Comparison of ENCODE assay signal across 10 cellular contexts in genomic region chr9:106981396-106982287, GRCh38.
A peak's percentile ranks its signal among the peaks of the same experiment; 100 is the strongest.
DNase-seq lines count a peak whose midpoint lies in the region; ATAC-seq, FAIRE-seq and TF ChIP-seq lines count a peak whose summit lies in the region.
"Had no signal": no experiment of that assay in that cellular context is flagged by ENCODE, and none has a peak within 500 bp of the region (broad histone marks: within the 10 kb centered on the region; RNA-seq: fewer than 3 reads in every experiment).

No MANE protein-coding gene starts in this region.

- no peak overlapping the region for H3K14ac ChIP-seq in H1 (ENCODE audit: insufficient read length)

- DNase-seq in H1 (ENCODE audit: low read depth in 1 of 2, low spot score in 2 of 2) (no peak), NCI-H345 treated with DMSO at 0.1 percent for 48 hours (lab: John Stamatoyannopoulos, UW; ENCODE audit: unreplicated experiment) (no peak), posterior vena cava (ENCODE audit: low spot score) (no peak), NCI-H524 (lab: John Stamatoyannopoulos, UW) (no peak), NCI-H128 (lab: John Stamatoyannopoulos, UW; ENCODE audit: unreplicated experiment) (no peak)
- DNase-seq: SIG-M5 had no signal

- no peak overlapping the region for H2BK120ac ChIP-seq in H1 (replicated peaks; ENCODE audit: low read depth, low read length)

- no peak overlapping the region for H2AK5ac ChIP-seq in H1 (ENCODE audit: low read depth, low read length)

- no peak overlapping the region for H4K5ac ChIP-seq in H1 (ENCODE audit: insufficient read length, low read depth, low read length)

- no peaks in the 10 kb centered on the region for H3K9me3 ChIP-seq in H1 (ENCODE audit: insufficient read depth in 2 of 2, low read depth in 1 of 2, low read length in 1 of 2)

- H3K27me3 ChIP-seq in H1 (replicated peaks in 1 of 4; ENCODE audit: control insufficient read depth in 3 of 4, extremely low read depth in 1 of 4, insufficient read depth in 3 of 4, low read length in 3 of 4): no peaks in the 10 kb centered on the region

- H4K8ac ChIP-seq in H1 (ENCODE audit: extremely low read depth, insufficient read depth, low read length): no peak overlapping the region

- WGBS in H1 (ENCODE audit: extremely low coverage in 1 of 2, insufficient coverage in 1 of 2, insufficient read length in 1 of 2, insufficient replicate concordance in 2 of 2, low coverage in 1 of 2, low lambda C conversion rate in 2 of 2, missing lambda C conversion rate in 1 of 2), 2 experiments: 94% methylated on average over 10 of the region's 10 CpGs; no CpG with 5 or more reads in 1 of the 2 experiments

- H2AFZ ChIP-seq in H1 (ENCODE audit: low read length): no peak overlapping the region

- H3K23me2 ChIP-seq in H1 (ENCODE audit: low read depth, low read length): no peaks in the 10 kb centered on the region

- H3K9ac ChIP-seq in H1 (replicated peaks in 1 of 4; ENCODE audit: extremely low read depth in 1 of 4, low read depth in 3 of 4, low read length in 3 of 4): no peak overlapping the region

- H3K79me1 ChIP-seq in H1 (ENCODE audit: low read depth, low read length): no peaks in the 10 kb centered on the region

- no peak overlapping the region for H2BK15ac ChIP-seq in H1 (ENCODE audit: low read length)

- 0 out of 4 replicates have a peak, but pooled peaks cover 0 to 2% of the 10 kb centered on the region in 2 experiments for H3K79me2 ChIP-seq in H1 (ENCODE audit: control insufficient read depth in 1 of 2, insufficient read depth in 2 of 2, low read length in 2 of 2)

- CTCF ChIA-PET in H1 (lab: Charles Lee; ENCODE audit: partially characterized antibody): interaction anchor here (0.6 kb wide), 1 partner anchor 193 kb away, joined by 3 read pairs; no protein-coding TSS in a partner anchor

- ATAC-seq in GM19023 (IDR thresholded peaks at IDR 0.05; ENCODE audit: unreplicated experiment): peak; percentile 65
- peak; percentile 69 for ATAC-seq in GM21723 (IDR thresholded peaks at IDR 0.05; ENCODE audit: unreplicated experiment)
- peak; percentile 48 for ATAC-seq in HG03097 (IDR thresholded peaks at IDR 0.05; ENCODE audit: low FRiP score, unreplicated experiment)
- ATAC-seq: esophagus mucosa had no signal

- FAIRE-seq in H1 (lab: Jason Lieb, UNC): no peak

- TF ChIP-seq CTCF in H1 (IDR thresholded peaks at IDR 0.05; ENCODE audit: control extremely low read depth in 1 of 3, insufficient read depth in 1 of 3, low read depth in 1 of 3, low read length in 3 of 3): no peak

- no peak overlapping the region for H3K4me3 ChIP-seq in H1 (ENCODE audit: extremely low read depth in 1 of 4, insufficient read depth in 2 of 4, low read depth in 3 of 4, low read length in 4 of 4)

- no peak overlapping the region for H2BK12ac ChIP-seq in H1 (ENCODE audit: low read depth, low read length)

- no peak overlapping the region for H3K23ac ChIP-seq in H1 (ENCODE audit: insufficient read length)

- intact Hi-C loops in posterior vena cava (cut with DNase I): loop anchor here in 1 of 2 donors (2.0 kb wide), 1 partner anchor 251 kb away; no protein-coding TSS in a partner anchor

- H3K4me2 ChIP-seq in H1 (ENCODE audit: insufficient read depth in 1 of 2, low read depth in 2 of 2, low read length in 2 of 2): no peak overlapping the region

- H4K20me1 ChIP-seq in H1 (replicated peaks in 1 of 2; ENCODE audit: control insufficient read depth in 1 of 2, insufficient read depth in 2 of 2, low read length in 2 of 2): no peaks in the 10 kb centered on the region

- H2BK20ac ChIP-seq in H1 (ENCODE audit: low read length): no peak overlapping the region

- POLR2A ChIA-PET in H1 (lab: Charles Lee; ENCODE audit: partially characterized antibody): interaction anchor here (0.6 kb wide), 1 partner anchor 9 kb away, joined by 3 read pairs; no protein-coding TSS in a partner anchor

- H3K18ac ChIP-seq in H1 (ENCODE audit: extremely low read depth, low read length): no peak overlapping the region

- no peak for TF ChIP-seq POLR2A in H1 (IDR thresholded peaks at IDR 0.05; ENCODE audit: control extremely low read depth in 1 of 2, low read depth in 2 of 2, low read length in 2 of 2)

- H4K91ac ChIP-seq in H1 (replicated peaks; ENCODE audit: insufficient read length, low read length): no peak overlapping the region

- no peak for TF ChIP-seq EP300 in H1 (IDR thresholded peaks at IDR 0.05; ENCODE audit: borderline replicate concordance in 1 of 2, low read depth in 2 of 2, low read length in 2 of 2)

- no peak for TF ChIP-seq RAD21 in H1 (IDR thresholded peaks at IDR 0.05 in 1 of 2, conservative IDR thresholded peaks at IDR 0.05 in 1 of 2; ENCODE audit: low read depth in 2 of 2, low read length in 2 of 2)

- peaks cover 16 to 90% (median 65%) of the 10 kb centered on the region in 4 experiments for H3K36me3 ChIP-seq in H1 (ENCODE audit: control insufficient read depth in 2 of 4, insufficient read depth in 4 of 4, low read length in 3 of 4)

- H3K27ac ChIP-seq in H1 (ENCODE audit: low read depth, low read length): no peak overlapping the region; the same call in 1 of the 2 replicates

- no peaks in the 10 kb centered on the region for H3K4me1 ChIP-seq in H1 (replicated peaks in 1 of 4; ENCODE audit: control insufficient read depth in 3 of 4, insufficient read depth in 4 of 4, low read length in 3 of 4)

- H3K4ac ChIP-seq in H1 (replicated peaks; ENCODE audit: insufficient read length, low read depth, low read length): no peak overlapping the region

- no peak overlapping the region for H3K56ac ChIP-seq in H1 (replicated peaks; ENCODE audit: insufficient read length, low read depth, low read length)

- H2BK5ac ChIP-seq in H1 (ENCODE audit: low read depth, low read length): 0 out of 2 replicates have a peak overlapping the region, but pooled peaks have one; percentile 31

TF ChIP-seq in H1, 55 proteins besides CTCF, POLR2A, EP300 and RAD21:
- 0 out of 2 replicates have a peak, but pooled peaks have one; percentile 31 for TF ChIP-seq POLR2AphosphoS5 (IDR thresholded peaks at IDR 0.05; ENCODE audit: low read depth, low read length)
- no peak for TF ChIP-seq SIRT6 (IDR thresholded peaks at IDR 0.05; ENCODE audit: low read length)
